In the genomic region with DNA sequence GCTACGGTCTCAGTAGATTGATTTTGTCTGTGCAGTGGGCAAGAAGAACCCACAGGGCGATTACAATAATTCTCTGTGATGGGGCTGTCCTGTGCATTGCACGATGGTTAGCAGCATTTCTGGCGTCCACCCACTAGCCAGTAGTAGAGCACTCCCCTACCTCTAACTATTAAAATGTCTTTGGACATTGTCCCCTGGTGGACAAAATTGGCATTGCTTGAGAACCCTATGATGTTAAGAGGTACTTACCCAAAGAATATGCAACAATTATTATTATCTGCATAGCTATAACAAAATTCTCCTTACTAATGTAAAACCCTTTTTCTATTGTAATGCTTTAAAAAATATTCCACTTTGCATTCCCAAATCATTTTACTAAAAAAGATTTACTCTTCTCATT, we compare ENCODE assay signal across 19 cellular contexts.
A peak's percentile ranks its signal among the peaks of the same experiment; 100 is the strongest.
DNase-seq lines count a peak whose midpoint lies in the region; ATAC-seq and TF ChIP-seq lines count a peak whose summit lies in the region.
"Had no signal": no experiment of that assay in that cellular context is flagged by ENCODE, and none has a peak within 500 bp of the region (broad histone marks: within the 10 kb centered on the region; RNA-seq: fewer than 3 reads in every experiment).

No MANE protein-coding gene starts in this region.

- H3K4me3 ChIP-seq in NT2/D1 (ENCODE audit: insufficient read length, low read depth) (no peak overlapping the region), dorsolateral prefrontal cortex (no peak overlapping the region), testis (no peak overlapping the region)
- H3K4me3 ChIP-seq: tibial nerve had no signal

- CTCF ChIA-PET in activated naive CD4-positive, alpha-beta T cell treated with anti-CD3 and anti-CD28 coated beads for 36 hours (lab: Charles Lee) = no interaction called here
- CTCF ChIA-PET in activated naive CD4-positive, alpha-beta T cell treated with anti-CD3 and anti-CD28 coated beads, Interleukin-2, amount 10 ng/mL, durations not matched to agents 7 days and 5 days (lab: Charles Lee) = no interaction called here

- no peaks in the 10 kb centered on the region for H3K4me1 ChIP-seq in NT2/D1 (ENCODE audit: insufficient read depth, insufficient read length)
- H3K4me1 ChIP-seq in testis = no peaks in the 10 kb centered on the region
- H3K4me1 ChIP-seq: tibial nerve had no signal

- no peak overlapping the region for H3K9ac ChIP-seq in NT2/D1 (ENCODE audit: insufficient read length, low read depth)

- H3K27me3 ChIP-seq in NT2/D1 (ENCODE audit: insufficient read depth, insufficient read length) (no peaks in the 10 kb centered on the region), dorsolateral prefrontal cortex (peaks cover 0 to 7% (median 0%) of the 10 kb centered on the region in 45 donors), testis (no peaks in the 10 kb centered on the region)
- H3K27me3 ChIP-seq: tibial nerve had no signal

- H3K4me1 Mint-ChIP-seq in activated naive CD4-positive, alpha-beta T cell treated with anti-CD3 and anti-CD28 coated beads for 36 hours (ENCODE audit: low read depth) = no peaks in the 10 kb centered on the region
- H3K4me1 Mint-ChIP-seq in activated naive CD4-positive, alpha-beta T cell treated with anti-CD3 and anti-CD28 coated beads, Interleukin-2, amount 10 ng/mL, durations not matched to agents 7 days and 5 days = no peaks in the 10 kb centered on the region

- TF ChIP-seq POLR2A in testis (IDR thresholded peaks at IDR 0.05) = no peak

- TF ChIP-seq CTCF in dorsolateral prefrontal cortex (IDR thresholded peaks at IDR 0.05 in 54 of 56, conservative IDR thresholded peaks at IDR 0.05 in 2 of 56; ENCODE audit: low read depth in 1 of 56, partially characterized antibody in 56 of 56) (peak in 30 of 56 donors; percentile 10 to 50 (median 28)), testis (IDR thresholded peaks at IDR 0.05) (peak in 1 of 3 experiments; percentile 41)

- H3K27ac ChIP-seq in dorsolateral prefrontal cortex (no peak overlapping the region), testis (no peak overlapping the region)
- H3K27ac ChIP-seq: tibial nerve had no signal

- H3K9me3 ChIP-seq in NT2/D1 (ENCODE audit: insufficient read depth, low read length) (no peaks in the 10 kb centered on the region; the same call in 1 of the 2 replicates), testis (no peaks in the 10 kb centered on the region)
- H3K9me3 ChIP-seq: tibial nerve had no signal

- H3K9me3 Mint-ChIP-seq in activated naive CD4-positive, alpha-beta T cell treated with anti-CD3 and anti-CD28 coated beads for 36 hours = peaks cover 6% of the 10 kb centered on the region
- H3K9me3 Mint-ChIP-seq in activated naive CD4-positive, alpha-beta T cell treated with anti-CD3 and anti-CD28 coated beads, Interleukin-2, amount 10 ng/mL, durations not matched to agents 7 days and 5 days = no peaks in the 10 kb centered on the region
- H3K9me3 Mint-ChIP-seq: T-helper 1 cell treated with Interleukin-12 subunit alpha and Interleukin-12 subunit beta and Interleukin-4 antibody, amounts not matched to agents 30 μg/mL and 1 μg/mL, for 36 hours had no signal

- peak; percentile 3 for DNase-seq in activated naive CD4-positive, alpha-beta T cell treated with anti-CD3 and anti-CD28 coated beads for 36 hours
- DNase-seq in activated naive CD4-positive, alpha-beta T cell treated with anti-CD3 and anti-CD28 coated beads, Interleukin-2, amount 10 ng/mL, durations not matched to agents 7 days and 5 days = no peak
- DNase-seq in NT2/D1 (ENCODE audit: low read depth, low spot score) (peak; percentile 9), dorsolateral prefrontal cortex (no peak), testis (peak; percentile 14), anterior cingulate cortex (lab: John Stamatoyannopoulos, UW) (no peak)
- DNase-seq: activated CD4-positive, alpha-beta T cell treated with anti-CD3 and anti-CD28 coated beads for 4 hours; activated T-cell treated with anti-CD3 and anti-CD28 coated beads, Interleukin-2, amount 50 U/mL, for 48 hours; amygdala; DND-41; effector memory CD4-positive, alpha-beta T cell; HCEC 1CT; kidney glomerular epithelial cell; MV-4-11; stimulated activated CD8-positive, alpha-beta memory T cell treated with anti-CD3 and anti-CD28 coated beads, Interleukin-4, amount 100 ng/mL, for 48 hours had no signal

- H3K36me3 ChIP-seq in NT2/D1 (ENCODE audit: insufficient read depth, insufficient read length, low read length) = no peaks in the 10 kb centered on the region
- H3K36me3 ChIP-seq in testis (ENCODE audit: low read depth, missing control alignments) = no peaks in the 10 kb centered on the region
- H3K36me3 ChIP-seq: tibial nerve had no signal

- no peak overlapping the region for H3K27ac Mint-ChIP-seq in activated naive CD4-positive, alpha-beta T cell treated with anti-CD3 and anti-CD28 coated beads for 36 hours
- no peak overlapping the region for H3K27ac Mint-ChIP-seq in activated naive CD4-positive, alpha-beta T cell treated with anti-CD3 and anti-CD28 coated beads, Interleukin-2, amount 10 ng/mL, durations not matched to agents 7 days and 5 days
- H3K27ac Mint-ChIP-seq: T-helper 1 cell treated with Interleukin-12 subunit alpha and Interleukin-12 subunit beta and Interleukin-4 antibody, amounts not matched to agents 30 μg/mL and 1 μg/mL, for 36 hours had no signal

- ATAC-seq in GM21619 (IDR thresholded peaks at IDR 0.05; ENCODE audit: unreplicated experiment) (no peak), GM19395 (IDR thresholded peaks at IDR 0.05; ENCODE audit: unreplicated experiment) (no peak)

- no peak overlapping the region for H3K4me3 Mint-ChIP-seq in activated naive CD4-positive, alpha-beta T cell treated with anti-CD3 and anti-CD28 coated beads for 36 hours
- H3K4me3 Mint-ChIP-seq in activated naive CD4-positive, alpha-beta T cell treated with anti-CD3 and anti-CD28 coated beads, Interleukin-2, amount 10 ng/mL, durations not matched to agents 7 days and 5 days = no peak overlapping the region
- H3K4me3 Mint-ChIP-seq: T-helper 1 cell treated with Interleukin-12 subunit alpha and Interleukin-12 subunit beta and Interleukin-4 antibody, amounts not matched to agents 30 μg/mL and 1 μg/mL, for 36 hours had no signal

- H3K27me3 Mint-ChIP-seq in activated naive CD4-positive, alpha-beta T cell treated with anti-CD3 and anti-CD28 coated beads for 36 hours (ENCODE audit: low read depth) = no peaks in the 10 kb centered on the region
- H3K27me3 Mint-ChIP-seq in activated naive CD4-positive, alpha-beta T cell treated with anti-CD3 and anti-CD28 coated beads, Interleukin-2, amount 10 ng/mL, durations not matched to agents 7 days and 5 days = no peaks in the 10 kb centered on the region

- no peaks in the 10 kb centered on the region for H3K36me3 Mint-ChIP-seq in activated naive CD4-positive, alpha-beta T cell treated with anti-CD3 and anti-CD28 coated beads for 36 hours (ENCODE audit: low read depth)
- no peaks in the 10 kb centered on the region for H3K36me3 Mint-ChIP-seq in activated naive CD4-positive, alpha-beta T cell treated with anti-CD3 and anti-CD28 coated beads, Interleukin-2, amount 10 ng/mL, durations not matched to agents 7 days and 5 days

- WGBS in testis, 2 donors = 79 to 86% methylated on average over 1 to 4 of the region's 4 CpGs

- intact Hi-C loops in activated naive CD4-positive, alpha-beta T cell treated with anti-CD3 and anti-CD28 coated beads for 36 hours (cut with micrococcal nuclease) = no loop called here
- intact Hi-C loops in dorsolateral prefrontal cortex (cut with DNase I) = no loop called here
- intact Hi-C loops in testis (cut with DNase I; ENCODE audit: low total_unique reads) = no loop called here

Comparison
In these comparisons a context has a peak if more than half of its experiments do, and no peak if none do; other contexts are left out.
1. DNase-seq: peak in activated naive CD4-positive, alpha-beta T cell treated with anti-CD3 and anti-CD28 coated beads for 36 hours (single experiment), NT2/D1 (single experiment) and testis (single experiment); none in activated naive CD4-positive, alpha-beta T cell treated with anti-CD3 and anti-CD28 coated beads, Interleukin-2, amount 10 ng/mL, durations not matched to agents 7 days and 5 days (single experiment), dorsolateral prefrontal cortex (0 of 10) and anterior cingulate cortex (0 of 58).